In genomic region chr19:3544742-3545668, GRCh38 we compare ENCODE assay signal across 8 cellular contexts.
A peak's percentile ranks its signal among the peaks of the same experiment; 100 is the strongest.
DNase-seq lines count a peak whose midpoint lies in the region; ATAC-seq and TF ChIP-seq lines count a peak whose summit lies in the region.

No MANE protein-coding gene starts in this region.

- H3K9me2 ChIP-seq in Loucy (replicated peaks; ENCODE audit: low read depth, low read length): no peaks in the 10 kb centered on the region

- no peak overlapping the region for H3K9ac ChIP-seq in Loucy (ENCODE audit: low read depth, low read length, poor library complexity, severe bottlenecking)

- no peak for ATAC-seq in HG02885 (IDR thresholded peaks at IDR 0.05; ENCODE audit: poor library complexity, unreplicated experiment)
- no peak for ATAC-seq in HG03196 (IDR thresholded peaks at IDR 0.05; ENCODE audit: unreplicated experiment)

- no peaks in the 10 kb centered on the region for H3K27me3 ChIP-seq in Loucy (ENCODE audit: insufficient read depth, low read length, poor library complexity, severe bottlenecking)

- no peaks in the 10 kb centered on the region for H3F3A ChIP-seq in Loucy (ENCODE audit: low read depth)

- TF ChIP-seq CTCF in Loucy (conservative IDR thresholded peaks at IDR 0.05; ENCODE audit: low read length): peak; percentile 83
- TF ChIP-seq CTCF in cardiac fibroblast (IDR thresholded peaks at IDR 0.05; ENCODE audit: low read depth, low read length): peak; percentile 97

- H3K4me1 ChIP-seq in Loucy (ENCODE audit: insufficient read depth, low read length, poor library complexity, severe bottlenecking): no peaks in the 10 kb centered on the region

- H3K4me3 ChIP-seq in Loucy (ENCODE audit: low read length, poor library complexity, severe bottlenecking) (no peak overlapping the region), cardiac fibroblast (replicated peaks in 1 of 2; ENCODE audit: low read depth in 2 of 2, low read length in 2 of 2) (no peak overlapping the region)

- H3K9me3 ChIP-seq in Loucy (ENCODE audit: insufficient read depth, low read depth, low read length): no peaks in the 10 kb centered on the region

- no peaks in the 10 kb centered on the region for H4K20me1 ChIP-seq in Loucy (ENCODE audit: insufficient read depth, low read length, poor library complexity, severe bottlenecking)

- peaks cover 3% of the 10 kb centered on the region; the same call in 1 of the 2 replicates for H3K36me3 ChIP-seq in Loucy (ENCODE audit: insufficient read depth, low read length)

- DNase-seq in EH (ENCODE audit: low read depth): peak; percentile 59
- DNase-seq in activated CD4-positive, alpha-beta T cell treated with anti-CD3 and anti-CD28 coated beads for 24 hours (ENCODE audit: low read depth in 2 of 2): peak; percentile 71 to 78
- peak; percentile 60 to 63 for DNase-seq in cardiac fibroblast (ENCODE audit: low read depth in 2 of 2)
- peak; percentile 65 for DNase-seq in kidney tubule cell (ENCODE audit: low spot score)
- DNase-seq in stimulated activated CD4-positive, alpha-beta T cell treated with anti-CD3 and anti-CD28 coated beads, Interleukin-2, amount 100 ng/mL, for 4 hours (ENCODE audit: low read depth): peak; percentile 58

- H2AFZ ChIP-seq in Loucy (ENCODE audit: low read length): no peak overlapping the region

- H3K79me2 ChIP-seq in Loucy (ENCODE audit: insufficient read depth, low read length): no peaks in the 10 kb centered on the region

- no peak overlapping the region for H3K4me2 ChIP-seq in Loucy (ENCODE audit: low read depth, low read length, poor library complexity, severe bottlenecking)
